ENCODE assay signal across 8 cellular contexts in the genomic region with DNA sequence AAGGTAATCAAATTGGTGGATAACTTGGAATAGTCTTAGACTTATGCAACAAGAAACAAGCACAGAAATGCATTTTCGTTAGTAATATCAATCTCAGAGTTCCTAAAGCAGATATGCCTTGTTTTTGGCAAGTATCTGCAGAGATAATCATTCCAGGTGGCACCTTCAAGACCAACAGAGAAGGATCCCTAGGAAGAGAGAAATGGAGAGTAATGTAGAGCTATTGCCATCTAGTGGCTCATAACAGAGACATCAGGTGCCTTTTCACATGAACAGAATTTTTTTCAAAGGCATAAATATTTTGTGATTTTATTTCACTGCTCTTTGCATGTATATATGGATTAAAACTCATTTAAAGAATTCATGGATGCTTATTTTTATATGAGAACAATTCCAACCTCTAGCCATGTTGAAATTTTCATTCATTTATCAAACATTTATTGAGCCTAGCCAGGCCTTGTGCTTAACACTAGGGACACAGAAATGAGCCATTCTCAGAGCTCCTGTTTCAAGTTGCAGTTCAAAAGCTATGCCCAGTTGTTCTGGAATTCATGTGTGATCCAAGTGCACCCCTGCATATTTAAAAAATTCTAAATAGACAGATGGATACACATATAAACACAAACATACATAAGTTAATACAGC.
A peak's percentile ranks its signal among the peaks of the same experiment; 100 is the strongest.
DNase-seq lines count a peak whose midpoint lies in the region; ATAC-seq and TF ChIP-seq lines count a peak whose summit lies in the region.

No MANE protein-coding gene starts in this region.

- CTCF ChIA-PET in GM10248 (lab: Yijun Ruan, JAX), result interaction anchor here (1.0 to 3.1 kb wide), 13 partner anchors 8 to 990 kb away, joined by 3 to 15 read pairs (median 5); no protein-coding TSS in a partner anchor

- peak; percentile 49 for TF ChIP-seq CTCF in GM10248 (IDR thresholded peaks at IDR 0.05; ENCODE audit: control extremely low read depth, extremely low read depth, low read depth, missing control alignments)
- peak; percentile 53 for TF ChIP-seq CTCF in NB4 (IDR thresholded peaks at IDR 0.05; ENCODE audit: low read depth, low read length)
- peak; percentile 61 to 64 for TF ChIP-seq CTCF in tibial artery (IDR thresholded peaks at IDR 0.05)

- H3K9me3 Mint-ChIP-seq in activated T-helper 17 cell treated with anti-CD3 and anti-CD28 coated beads, Interleukin-2, amount 50 U/mL, for 72 hours, result no peaks in the 10 kb centered on the region

- no peaks in the 10 kb centered on the region for H3K4me1 ChIP-seq in tibial artery

- H3K9me3 ChIP-seq in SK-N-MC (ENCODE audit: low read depth, low read length) (no peaks in the 10 kb centered on the region), tibial artery (no peaks in the 10 kb centered on the region)

- DNase-seq in GM10248 (ENCODE audit: extremely low spot score), result peak; percentile 22
- DNase-seq in H7, result peak; percentile 43
- peak; percentile 45 for DNase-seq in NB4 (ENCODE audit: low read depth)
- DNase-seq in SK-N-MC (ENCODE audit: low read depth, low spot score), result peak; percentile 24
- DNase-seq in glomerular visceral epithelial cell (ENCODE audit: extremely low spot score), result peak; percentile 48
- no peak for DNase-seq in tibial artery
- no peak for DNase-seq in nucleus accumbens (lab: John Stamatoyannopoulos, UW)

- no peak overlapping the region for H3K27ac ChIP-seq in SK-N-MC
- H3K27ac ChIP-seq in tibial artery, result no peak overlapping the region

- intact Hi-C loops in tibial artery (cut with DNase I; ENCODE audit: low total_unique reads), result no loop called here

- no peak overlapping the region for H3K27ac Mint-ChIP-seq in activated T-helper 17 cell treated with anti-CD3 and anti-CD28 coated beads, Interleukin-2, amount 50 U/mL, for 72 hours

- no peak overlapping the region for H3K4me3 Mint-ChIP-seq in activated T-helper 17 cell treated with anti-CD3 and anti-CD28 coated beads, Interleukin-2, amount 50 U/mL, for 72 hours

- no peak for ATAC-seq in activated T-helper 17 cell treated with anti-CD3 and anti-CD28 coated beads, Interleukin-2, amount 50 U/mL, for 72 hours (replicated peaks)

- H3K36me3 Mint-ChIP-seq in activated T-helper 17 cell treated with anti-CD3 and anti-CD28 coated beads, Interleukin-2, amount 50 U/mL, for 72 hours (ENCODE audit: low read depth), result no peaks in the 10 kb centered on the region

- no peaks in the 10 kb centered on the region for H3K4me1 Mint-ChIP-seq in activated T-helper 17 cell treated with anti-CD3 and anti-CD28 coated beads, Interleukin-2, amount 50 U/mL, for 72 hours

- H3K27me3 ChIP-seq in H7 (ENCODE audit: control insufficient read depth, insufficient read depth, low read length) (no peaks in the 10 kb centered on the region), tibial artery (no peaks in the 10 kb centered on the region)

- no peak overlapping the region for H3K9ac ChIP-seq in SK-N-MC (ENCODE audit: insufficient read length)

- POLR2A ChIA-PET in GM10248 (lab: Yijun Ruan, JAX), result no interaction called here

- H3K36me3 ChIP-seq in H7 (replicated peaks; ENCODE audit: control insufficient read depth, insufficient read depth, low read length) (no peaks in the 10 kb centered on the region), SK-N-MC (ENCODE audit: insufficient read depth, low read length) (no peaks in the 10 kb centered on the region), tibial artery (no peaks in the 10 kb centered on the region)

- peaks cover 3% of the 10 kb centered on the region for H3K27me3 Mint-ChIP-seq in activated T-helper 17 cell treated with anti-CD3 and anti-CD28 coated beads, Interleukin-2, amount 50 U/mL, for 72 hours

- H3K4me3 ChIP-seq in H7 (ENCODE audit: insufficient read depth, low read depth, low read length) (no peak overlapping the region), NB4 (ENCODE audit: low read depth, low read length) (no peak overlapping the region), SK-N-MC (no peak overlapping the region), tibial artery (no peak overlapping the region)

- no peak for TF ChIP-seq POLR2A in NB4 (IDR thresholded peaks at IDR 0.05; ENCODE audit: extremely low read depth, insufficient read length)

Comparison
In these comparisons a context has a peak if more than half of its experiments do, and no peak if none do; other contexts are left out.
1. DNase-seq: peak in GM10248 (single experiment), H7 (single experiment), NB4 (single experiment), SK-N-MC (single experiment) and glomerular visceral epithelial cell (single experiment); none in tibial artery (0 of 2) and nucleus accumbens (0 of 56).
2. Peak in every context shown above with its lines, with median percentiles within 50 percentile points of each other: CTCF ChIP-seq.